ENCODE assay signal across 20 cellular contexts in the genomic region with DNA sequence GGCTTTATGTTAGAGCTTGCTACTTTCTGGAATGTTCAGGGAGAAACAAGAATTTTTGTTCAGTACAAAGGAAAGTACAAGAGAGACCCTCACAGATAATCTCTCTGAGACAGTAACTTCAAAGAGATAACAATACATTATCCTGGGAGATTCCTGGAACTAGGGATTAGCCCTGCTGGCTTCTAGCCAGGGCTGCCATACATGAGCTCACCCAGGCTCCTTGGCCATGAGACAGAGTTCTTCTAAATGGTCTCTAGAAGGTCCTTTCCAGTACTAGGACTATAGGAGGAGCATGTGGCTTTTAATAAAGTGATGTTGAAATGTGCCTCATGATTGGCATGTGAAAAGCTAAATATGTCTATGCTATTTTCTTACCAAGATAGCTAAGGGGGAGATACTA.
DNase-seq lines count a peak whose midpoint lies in the region; ATAC-seq and TF ChIP-seq lines count a peak whose summit lies in the region.
"Had no signal": no experiment of that assay in that cellular context is flagged by ENCODE, and none has a peak within 500 bp of the region (broad histone marks: within the 10 kb centered on the region; RNA-seq: fewer than 3 reads in every experiment).

No MANE protein-coding gene starts in this region.

- no peak overlapping the region for H3K4me3 ChIP-seq in esophagus muscularis mucosa
- H3K4me3 ChIP-seq: BLaER1 treated with 17β-estradiol and CSF1 and Interleukin-3, amounts not matched to agents 10 nM and 100 nM; SJSA1 had no signal

- no peaks in the 10 kb centered on the region for H3K9me3 ChIP-seq in esophagus muscularis mucosa
- H3K9me3 ChIP-seq: BLaER1 treated with 17β-estradiol and CSF1 and Interleukin-3, amounts not matched to agents 10 nM and 100 nM; Caco-2; SJSA1 had no signal

- H3K4me1 ChIP-seq in esophagus muscularis mucosa: no peaks in the 10 kb centered on the region
- H3K4me1 ChIP-seq: SJSA1 had no signal

- H3K27me3 ChIP-seq in esophagus muscularis mucosa: no peaks in the 10 kb centered on the region
- H3K27me3 ChIP-seq: BLaER1 treated with 17β-estradiol and CSF1 and Interleukin-3, amounts not matched to agents 10 nM and 100 nM; SJSA1 had no signal

- no peak for ATAC-seq in HG02981 (IDR thresholded peaks at IDR 0.05; ENCODE audit: unreplicated experiment)
- no peak for ATAC-seq in GM19324 (IDR thresholded peaks at IDR 0.05; ENCODE audit: low FRiP score, unreplicated experiment)
- ATAC-seq in esophagus mucosa: no peak
- ATAC-seq: HepG2 had no signal

- TF ChIP-seq CTCF in esophagus muscularis mucosa (IDR thresholded peaks at IDR 0.05): no peak

- no peak for TF ChIP-seq EP300 in esophagus muscularis mucosa (IDR thresholded peaks at IDR 0.05)

- intact Hi-C loops in esophagus muscularis mucosa (cut with DNase I): loop anchor here (10.0 kb wide), 1 partner anchor 264 kb away; no protein-coding TSS in a partner anchor

- DNase-seq in DMS53 (lab: John Stamatoyannopoulos, UW) (peak; percentile 20), DMS53 treated with DMSO at 0.1 percent for 48 hours (lab: John Stamatoyannopoulos, UW; ENCODE audit: unreplicated experiment) (no peak), NCI-H69 (lab: John Stamatoyannopoulos, UW) (peak; percentile 13), esophagus muscularis mucosa (ENCODE audit: extremely low spot score) (peak; percentile 42), renal cortical epithelial cell (ENCODE audit: low read depth) (peak; percentile 16)
- DNase-seq: Caco-2; CD4-positive, alpha-beta memory T cell; GOT3; HCEC 1CT; KG1; MV-4-11; NCI-H1694; NCI-H2081 had no signal

- no peaks in the 10 kb centered on the region for H3K36me3 ChIP-seq in esophagus muscularis mucosa
- H3K36me3 ChIP-seq: BLaER1 treated with 17β-estradiol and CSF1 and Interleukin-3, amounts not matched to agents 10 nM and 100 nM; SJSA1 had no signal

- TF ChIP-seq POLR2A in esophagus muscularis mucosa (IDR thresholded peaks at IDR 0.05; ENCODE audit: low read depth): no peak

- no peak overlapping the region for H3K27ac ChIP-seq in esophagus muscularis mucosa (replicated peaks in 1 of 4)
- H3K27ac ChIP-seq: 22Rv1; BLaER1 treated with 17β-estradiol and CSF1 and Interleukin-3, amounts not matched to agents 10 nM and 100 nM; SJSA1 had no signal
